Comparison of ENCODE assay signal across 23 cellular contexts in the genomic region with DNA sequence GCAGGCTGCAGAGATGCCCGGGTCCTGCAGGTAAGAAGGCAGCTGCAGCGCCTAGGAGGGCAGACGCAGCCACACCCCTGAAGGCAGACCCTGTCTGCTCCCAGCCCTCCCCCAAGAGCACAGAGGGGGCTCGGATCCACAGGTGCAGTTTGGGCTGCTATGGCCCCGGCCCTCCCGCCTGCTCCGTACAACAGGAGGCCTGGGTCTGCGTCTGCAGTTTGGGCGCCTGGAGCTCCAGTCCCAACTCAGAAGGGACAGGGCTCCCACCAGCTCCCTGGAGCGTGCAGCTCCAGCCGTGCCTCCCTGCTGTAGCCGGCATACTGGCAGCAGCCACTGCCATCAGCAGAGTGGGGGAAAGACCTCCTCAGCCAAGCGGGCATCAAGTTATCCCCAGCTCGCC. TPM values are rescaled to one million over a fixed set of nuclear protein-coding genes. Genes with fewer than 3 reads are reported as not detected.
DNase-seq lines count a peak whose midpoint lies in the region; ATAC-seq, FAIRE-seq and TF ChIP-seq lines count a peak whose summit lies in the region.
"Had no signal": no experiment of that assay in that cellular context is flagged by ENCODE, and none has a peak within 500 bp of the region (broad histone marks: within the 10 kb centered on the region; RNA-seq: fewer than 3 reads in every experiment).

No MANE protein-coding gene starts in this region.

- POLR2A ChIA-PET in A549 (lab: Yijun Ruan, JAX), result no interaction called here
- POLR2A ChIA-PET in H1 (lab: Charles Lee; ENCODE audit: partially characterized antibody), result interaction anchor here (0.6 to 2.9 kb wide), 3 partner anchors 13 to 29 kb away, joined by 3 to 10 read pairs (median 7); no protein-coding TSS in a partner anchor

- H3K27me3 ChIP-seq in H7 (ENCODE audit: control insufficient read depth, insufficient read depth, low read length) (peaks cover 7% of the 10 kb centered on the region), H1 (replicated peaks in 1 of 4; ENCODE audit: control insufficient read depth in 3 of 4, extremely low read depth in 1 of 4, insufficient read depth in 3 of 4, low read length in 3 of 4) (no peaks in the 10 kb centered on the region; a peak in 2 of 7 replicates), mesendoderm (ENCODE audit: insufficient read depth, low read length, poor library complexity) (no peaks in the 10 kb centered on the region), small intestine (ENCODE audit: control insufficient read depth in 2 of 2, insufficient read depth in 2 of 2, low read length in 2 of 2) (peaks cover 0 to 16% of the 10 kb centered on the region in 2 donors)

- no peaks in the 10 kb centered on the region for H3K23me2 ChIP-seq in H1 (ENCODE audit: low read depth, low read length)

- no peak for TF ChIP-seq RAD21 in A549 (conservative IDR thresholded peaks at IDR 0.05 in 1 of 2, IDR thresholded peaks at IDR 0.05 in 1 of 2)
- TF ChIP-seq RAD21 in H1 (IDR thresholded peaks at IDR 0.05 in 1 of 2, conservative IDR thresholded peaks at IDR 0.05 in 1 of 2; ENCODE audit: low read depth in 2 of 2, low read length in 2 of 2), result no peak

- TF ChIP-seq CTCF in A549 (IDR thresholded peaks at IDR 0.05) (no peak), H1 (IDR thresholded peaks at IDR 0.05; ENCODE audit: control extremely low read depth in 1 of 3, insufficient read depth in 1 of 3, low read depth in 1 of 3, low read length in 3 of 3) (no peak), GM13977 (IDR thresholded peaks at IDR 0.05; ENCODE audit: extremely low read depth, insufficient read depth, missing control alignments) (no peak)

- peaks cover 2% of the 10 kb centered on the region; the same call in 1 of the 3 replicates for H3K9me3 ChIP-seq in A549
- peaks cover 5 to 18% of the 10 kb centered on the region in 2 experiments for H3K9me3 ChIP-seq in H1 (ENCODE audit: insufficient read depth in 2 of 2, low read depth in 1 of 2, low read length in 1 of 2)
- no peaks in the 10 kb centered on the region for H3K9me3 ChIP-seq in small intestine (ENCODE audit: control insufficient read depth, low read depth)
- H3K9me3 ChIP-seq: BE2C had no signal

- no peak for FAIRE-seq in A549 (lab: Jason Lieb, UNC)
- no peak for FAIRE-seq in H1 (lab: Jason Lieb, UNC)
- no peak for FAIRE-seq in small intestine (lab: Jason Lieb, UNC)
- FAIRE-seq: A204.1, D721Med, GM12878 had no signal

- H2AK5ac ChIP-seq in H1 (ENCODE audit: low read depth, low read length), result no peak overlapping the region
- no peak overlapping the region for H2AK5ac ChIP-seq in mesendoderm (ENCODE audit: low read length)

- no peak overlapping the region for H3K4me2 ChIP-seq in A549
- H3K4me2 ChIP-seq in H1 (ENCODE audit: insufficient read depth in 1 of 2, low read depth in 2 of 2, low read length in 2 of 2), result peak overlapping the region; percentile 50 to 58; a peak in 2 of 4 replicates
- peak overlapping the region; percentile 36 for H3K4me2 ChIP-seq in mesendoderm (ENCODE audit: low read length)

- no peak overlapping the region for H2BK5ac ChIP-seq in H1 (ENCODE audit: low read depth, low read length)
- no peak overlapping the region for H2BK5ac ChIP-seq in mesendoderm (ENCODE audit: low read length)

- H3K79me2 ChIP-seq in H1 (ENCODE audit: control insufficient read depth in 1 of 2, insufficient read depth in 2 of 2, low read length in 2 of 2) (no peaks in the 10 kb centered on the region), mesendoderm (ENCODE audit: control insufficient read depth, insufficient read depth, low read length) (no peaks in the 10 kb centered on the region)

- peak; percentile 25 to 42; a peak in 3 of 6 replicates for ATAC-seq in A549

- no peak overlapping the region for H3K4ac ChIP-seq in H1 (replicated peaks; ENCODE audit: insufficient read length, low read depth, low read length)
- H3K4ac ChIP-seq in mesendoderm (ENCODE audit: low read depth, low read length), result no peak overlapping the region

- no peak overlapping the region for H4K8ac ChIP-seq in H1 (ENCODE audit: extremely low read depth, insufficient read depth, low read length)
- no peak overlapping the region for H4K8ac ChIP-seq in mesendoderm (ENCODE audit: low read depth, low read length)

- H3K23ac ChIP-seq in H1 (ENCODE audit: insufficient read length) (no peak overlapping the region), mesendoderm (ENCODE audit: low read length) (no peak overlapping the region)

- H4K91ac ChIP-seq in H1 (replicated peaks; ENCODE audit: insufficient read length, low read length), result no peak overlapping the region

- H3K4me1 ChIP-seq in A549 (no peaks in the 10 kb centered on the region), H1 (replicated peaks in 1 of 4; ENCODE audit: control insufficient read depth in 3 of 4, insufficient read depth in 4 of 4, low read length in 3 of 4) (peaks cover 0 to 5% (median 3%) of the 10 kb centered on the region in 4 experiments; a peak in 3 of 7 replicates), mesendoderm (ENCODE audit: control insufficient read depth, low read depth, low read length) (no peaks in the 10 kb centered on the region), small intestine (ENCODE audit: control insufficient read depth in 2 of 2, insufficient read depth in 1 of 2, low read depth in 1 of 2, low read length in 1 of 2) (no peaks in the 10 kb centered on the region)
- H3K4me1 ChIP-seq: BE2C had no signal

- CTCF ChIA-PET in A549 (lab: Yijun Ruan, JAX), result interaction anchor here (0.6 to 1.1 kb wide), 4 partner anchors 17 to 114 kb away, joined by 3 read pairs; no protein-coding TSS in a partner anchor
- CTCF ChIA-PET in H1 (lab: Charles Lee; ENCODE audit: partially characterized antibody), result interaction anchor here (1.1 to 2.6 kb wide), 3 partner anchors 14 to 17 kb away, joined by 5 to 13 read pairs (median 6); no protein-coding TSS in a partner anchor

- H2BK20ac ChIP-seq in H1 (ENCODE audit: low read length), result no peak overlapping the region

- no peak overlapping the region for H3K18ac ChIP-seq in H1 (ENCODE audit: extremely low read depth, low read length)
- no peak overlapping the region for H3K18ac ChIP-seq in mesendoderm (ENCODE audit: low read length)

- in situ Hi-C loops in GM13977 (cut with MboI; ENCODE audit: low pct_unique_long_range_greater_than_20kb, low sequenced_read_pairs, unreplicated experiment), result no loop called here

- no peak overlapping the region for H3K4me3 ChIP-seq in A549
- peak overlapping the region; percentile 25; the same call in 1 of the 2 replicates for H3K4me3 ChIP-seq in H7 (ENCODE audit: insufficient read depth, low read depth, low read length)
- peak overlapping the region in 2 of 4 experiments; percentile 14 to 49; a peak in 3 of 8 replicates for H3K4me3 ChIP-seq in H1 (ENCODE audit: extremely low read depth in 1 of 4, insufficient read depth in 2 of 4, low read depth in 3 of 4, low read length in 4 of 4)
- no peak overlapping the region for H3K4me3 ChIP-seq in mesendoderm (ENCODE audit: low read length)
- H3K4me3 ChIP-seq in small intestine (ENCODE audit: low read depth in 1 of 2, low read length in 2 of 2), result no peak overlapping the region
- H3K4me3 ChIP-seq: GM12878 had no signal

- no peak overlapping the region for H3K27ac ChIP-seq in A549
- no peak overlapping the region for H3K27ac ChIP-seq in H1 (ENCODE audit: low read depth, low read length)
- H3K27ac ChIP-seq in mesendoderm (ENCODE audit: low read depth, low read length), result no peak overlapping the region
- H3K27ac ChIP-seq in small intestine (ENCODE audit: low read depth in 1 of 2, low read length in 1 of 2), result no peak overlapping the region

- H2BK12ac ChIP-seq in H1 (ENCODE audit: low read depth, low read length), result no peak overlapping the region

- H3K79me1 ChIP-seq in H1 (ENCODE audit: low read depth, low read length), result no peaks in the 10 kb centered on the region
- H3K79me1 ChIP-seq in mesendoderm (ENCODE audit: low read length), result no peaks in the 10 kb centered on the region

- H3K56ac ChIP-seq in H1 (replicated peaks; ENCODE audit: insufficient read length, low read depth, low read length) (no peak overlapping the region), mesendoderm (ENCODE audit: low read length) (peak overlapping the region; percentile 11)

- no peak for TF ChIP-seq EP300 in A549 (IDR thresholded peaks at IDR 0.05)
- no peak for TF ChIP-seq EP300 in H1 (IDR thresholded peaks at IDR 0.05; ENCODE audit: borderline replicate concordance in 1 of 2, low read depth in 2 of 2, low read length in 2 of 2)

- H3K14ac ChIP-seq in H1 (ENCODE audit: insufficient read length), result no peak overlapping the region

- DNase-seq in A549 (ENCODE audit: low read depth in 1 of 2, low spot score in 1 of 2) (no peak), H7 (peak; percentile 59), H1 (ENCODE audit: low read depth in 1 of 2, low spot score in 2 of 2) (no peak), mesendoderm (no peak), small intestine (no peak), GM13977 (ENCODE audit: low spot score) (no peak)
- no peak for DNase-seq in NK-92 treated with Interleukin-12 subunit alpha and Interleukin-12 subunit beta, amount 100 ng/mL, for 24 hours (lab: John Stamatoyannopoulos, UW)
- DNase-seq: BE2C, DMS79, GOT3, KBM-7, MM.1S, NCI-H1048, NCI-H1417 treated with DMSO at 0.1 percent for 48 hours, NCI-H187, NCI-H446 treated with DMSO at 0.1 percent for 48 hours, NCI-H526 treated with DMSO at 0.1 percent for 48 hours, Right ventricle myocardium superior, SW 1271 had no signal

- TF ChIP-seq POLR2A in A549 (IDR thresholded peaks at IDR 0.05; ENCODE audit: low read length) (no peak), H1 (IDR thresholded peaks at IDR 0.05; ENCODE audit: control extremely low read depth in 1 of 2, low read depth in 2 of 2, low read length in 2 of 2) (no peak)

- H4K20me1 ChIP-seq in H1 (replicated peaks in 1 of 2; ENCODE audit: control insufficient read depth in 1 of 2, insufficient read depth in 2 of 2, low read length in 2 of 2), result no peaks in the 10 kb centered on the region

- no peaks in the 10 kb centered on the region for H3K36me3 ChIP-seq in H7 (replicated peaks; ENCODE audit: control insufficient read depth, insufficient read depth, low read length)
- no peaks in the 10 kb centered on the region for H3K36me3 ChIP-seq in H1 (ENCODE audit: control insufficient read depth in 2 of 4, insufficient read depth in 4 of 4, low read length in 3 of 4)
- H3K36me3 ChIP-seq in mesendoderm (ENCODE audit: control insufficient read depth, insufficient read depth, low read length), result no peaks in the 10 kb centered on the region
- H3K36me3 ChIP-seq in small intestine (ENCODE audit: control insufficient read depth in 2 of 2, insufficient read depth in 2 of 2, low read length in 2 of 2), result no peaks in the 10 kb centered on the region
- H3K36me3 ChIP-seq: BE2C had no signal

- peak overlapping the region; percentile 52 for H4K5ac ChIP-seq in H1 (ENCODE audit: insufficient read length, low read depth, low read length)
- H4K5ac ChIP-seq in mesendoderm (ENCODE audit: low read length), result no peak overlapping the region

- no peak overlapping the region for H2BK15ac ChIP-seq in H1 (ENCODE audit: low read length)
- no peak overlapping the region for H2BK15ac ChIP-seq in mesendoderm (replicated peaks; ENCODE audit: low read depth)

- H2AFZ ChIP-seq in H1 (ENCODE audit: low read length), result no peak overlapping the region

- H3K9ac ChIP-seq in H1 (replicated peaks in 1 of 4; ENCODE audit: extremely low read depth in 1 of 4, low read depth in 3 of 4, low read length in 3 of 4) (no peak overlapping the region), mesendoderm (ENCODE audit: low read length) (no peak overlapping the region)

- WGBS in A549 (ENCODE audit: missing lambda C conversion rate), result 78% methylated on average over 14 of the region's 14 CpGs
- WGBS in H1 (ENCODE audit: extremely low coverage in 1 of 2, insufficient coverage in 1 of 2, insufficient read length in 1 of 2, insufficient replicate concordance in 2 of 2, low coverage in 1 of 2, low lambda C conversion rate in 2 of 2, missing lambda C conversion rate in 1 of 2), 2 experiments, result 81% methylated on average over 14 of the region's 14 CpGs; no CpG with 5 or more reads in 1 of the 2 experiments
- no CpG with 5 or more reads among the region's 14 CpGs for WGBS in mesendoderm (ENCODE audit: extremely low coverage, insufficient coverage, low lambda C conversion rate)
- WGBS in small intestine, 3 donors, result 60 to 75% (median 61%) methylated on average over 13 to 14 of the region's 14 CpGs

- H2BK120ac ChIP-seq in H1 (replicated peaks; ENCODE audit: low read depth, low read length) (no peak overlapping the region), mesendoderm (ENCODE audit: low read depth, low read length) (no peak overlapping the region)

RNA-seq across cellular contexts. Expression of gene BTNL9, which starts 30.5 kb away (rescaled TPM):
- 0.85 and 0.89 TPM in 2 replicates for polyA plus RNA-seq in A549 (2011; rRNA removed)
- 0.69 and 0.91 TPM in 2 replicates for polyA plus RNA-seq in A549 (2012; cell fraction: cytosol; rRNA removed)
- 4.7 and 5.9 TPM in 2 replicates for polyA plus RNA-seq in A549 (2012; cell fraction: nucleus; rRNA removed)
- polyA plus RNA-seq in A549 (2017; fragmentation: RNase III; extraction: RNeasy Plus Mini Kit Qiagen cat#74134 plus additional on column Dnase treatment), result 1.2 to 1.8 TPM (median 1.5 TPM) in 3 replicates
- 1.3 and 1.7 TPM in 2 replicates for polyA minus RNA-seq in A549 (2011; rRNA and poly(A)+ RNA removed)
- 0.31 and 1.1 TPM in 2 replicates for total RNA-seq in H7 (2014; rRNA removed; shearing (Covaris generic))
- total RNA-seq in H1 (2021; fragmentation: NEBNext Ultra II Directional; extraction: Animal tissue kit (Norgen Biotek cat#: 25700)), result 0.65 and 0.89 TPM in 2 replicates
- 0.23 and 0.46 TPM in 2 replicates for polyA plus RNA-seq in H1 (2011; rRNA removed)
- 0.62 TPM for polyA plus RNA-seq in H1 (2011; cell fraction: cytosol; rRNA removed)
- polyA plus RNA-seq in H1 (2011; cell fraction: nucleus; rRNA removed), result 0.97 TPM
- polyA plus RNA-seq in H1 (2012, experiment 1 of 2), result 0.56 to 1.2 TPM (median 0.60 TPM) in 3 of 4 replicates, not detected in the other
- polyA plus RNA-seq in H1 (2012, experiment 2 of 2), result 0.08 TPM
- polyA plus RNA-seq in H1 (2013, experiment 1 of 2), result 0.73 TPM
- 1.3 TPM for polyA plus RNA-seq in H1 (2013, experiment 2 of 2)
- 0.03 and 0.07 TPM in 2 replicates for polyA minus RNA-seq in H1 (2011; rRNA and poly(A)+ RNA removed)
- not detected for polyA minus RNA-seq in H1 (2011; cell fraction: cytosol; rRNA and poly(A)+ RNA removed)
- 0.70 TPM for polyA minus RNA-seq in H1 (2011; cell fraction: nucleus; rRNA and poly(A)+ RNA removed)
- 0.51 TPM for polyA plus RNA-seq in mesendoderm (2013, experiment 1 of 2)
- polyA plus RNA-seq in mesendoderm (2013, experiment 2 of 2), result 0.41 TPM
- 1 to 10 TPM in 1 of 3 donors, under 1 TPM in 2; 0.27 to 4.5 (median 0.89) TPM for polyA plus RNA-seq in small intestine
- total RNA-seq: RPMI7951 had no signal
